20 cellular contexts compared by ENCODE assay signal in the genomic region with DNA sequence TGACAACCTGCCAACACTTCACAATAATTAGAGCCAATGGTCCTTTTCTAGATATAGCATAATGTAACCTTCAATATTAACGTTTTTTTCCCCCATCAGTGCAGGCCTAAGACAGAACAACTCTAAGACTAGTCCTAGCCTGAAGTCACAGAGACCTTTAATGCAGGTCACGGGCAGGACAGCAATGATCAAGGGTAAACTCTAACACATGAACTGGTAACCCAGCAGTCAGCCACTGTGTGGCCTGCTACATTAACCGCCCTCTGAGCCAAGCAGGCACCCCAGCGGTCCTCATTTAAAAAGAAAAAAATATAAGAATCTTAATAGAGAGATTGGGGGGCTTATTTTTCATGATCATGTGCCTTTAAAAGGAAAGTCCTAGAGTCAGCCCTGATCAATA.
"Had no signal": no experiment of that assay in that cellular context is flagged by ENCODE, and none has a peak within 500 bp of the region (broad histone marks: within the 10 kb centered on the region; RNA-seq: fewer than 3 reads in every experiment).

No MANE protein-coding gene starts in this region.

- H3K9ac ChIP-seq: KMS-11 had no signal

- H3K9me3 Mint-ChIP-seq: activated CD8-positive, alpha-beta T cell treated with anti-CD3 and anti-CD28 coated beads for 36 hours; activated naive CD4-positive, alpha-beta T cell treated with anti-CD3 and anti-CD28 coated beads, Interleukin-2, amount 10 ng/mL, durations not matched to agents 7 days and 5 days; activated naive CD8-positive, alpha-beta T cell treated with anti-CD3 and anti-CD28 coated beads for 36 hours; activated T-cell treated with anti-CD3 and anti-CD28 coated beads, Interleukin-2, amount 50 U/mL, for 72 hours; activated T-helper 2 cell treated with anti-CD3 and anti-CD28 coated beads, Interferon-gamma antibody, Interleukin-2, Interleukin-4, amounts not matched to agents 10 μg/mL and 5 μg/mL and 100 μg/mL, durations not matched to agents 14 hours and 24 hours and 36 hours; T-helper 1 cell treated with Interleukin-12 subunit alpha and Interleukin-12 subunit beta and Interleukin-4 antibody, amounts not matched to agents 30 μg/mL and 1 μg/mL, for 36 hours had no signal

- H3K27ac ChIP-seq: breast epithelium, KMS-11 had no signal

- H3K4me3 Mint-ChIP-seq: activated CD8-positive, alpha-beta T cell treated with anti-CD3 and anti-CD28 coated beads for 36 hours; activated naive CD4-positive, alpha-beta T cell treated with anti-CD3 and anti-CD28 coated beads, Interleukin-2, amount 10 ng/mL, durations not matched to agents 7 days and 5 days; activated naive CD8-positive, alpha-beta T cell treated with anti-CD3 and anti-CD28 coated beads for 36 hours; activated T-cell treated with anti-CD3 and anti-CD28 coated beads, Interleukin-2, amount 50 U/mL, for 72 hours; T-helper 1 cell treated with Interleukin-12 subunit alpha and Interleukin-12 subunit beta and Interleukin-4 antibody, amounts not matched to agents 30 μg/mL and 1 μg/mL, for 36 hours had no signal

- DNase-seq: activated CD4-positive, alpha-beta T cell treated with anti-CD3 and anti-CD28 coated beads for 4 hours; activated CD8-positive, alpha-beta memory T cell treated with anti-CD3 and anti-CD28 coated beads, Interleukin-2, amount 50 U/mL, for 4 hours; activated CD8-positive, alpha-beta T cell treated with anti-CD3 and anti-CD28 coated beads for 36 hours; activated gamma-delta T cell treated with Interleukin-2 at 50 U/mL for 16 hours; activated naive CD4-positive, alpha-beta T cell treated with anti-CD3 and anti-CD28 coated beads, Interleukin-2, amount 10 ng/mL, durations not matched to agents 7 days and 5 days; activated naive CD8-positive, alpha-beta T cell treated with anti-CD3 and anti-CD28 coated beads for 36 hours; activated T-cell treated with anti-CD3 and anti-CD28 coated beads, Interleukin-2, amount 50 U/mL, for 72 hours; anterior cingulate cortex; NCI-H1092; NCI-H1930; NCI-H345; NCI-H510A; NCI-H526 treated with DMSO at 0.1 percent for 48 hours; NCI-H82; SHP77 treated with DMSO at 0.1 percent for 48 hours had no signal

- H3K27ac Mint-ChIP-seq: activated CD8-positive, alpha-beta T cell treated with anti-CD3 and anti-CD28 coated beads for 36 hours; activated naive CD4-positive, alpha-beta T cell treated with anti-CD3 and anti-CD28 coated beads, Interleukin-2, amount 10 ng/mL, durations not matched to agents 7 days and 5 days; activated naive CD8-positive, alpha-beta T cell treated with anti-CD3 and anti-CD28 coated beads for 36 hours; activated T-cell treated with anti-CD3 and anti-CD28 coated beads, Interleukin-2, amount 50 U/mL, for 72 hours; activated T-helper 2 cell treated with anti-CD3 and anti-CD28 coated beads, Interferon-gamma antibody, Interleukin-2, Interleukin-4, amounts not matched to agents 10 μg/mL and 5 μg/mL and 100 μg/mL, durations not matched to agents 14 hours and 24 hours and 36 hours; T-helper 1 cell treated with Interleukin-12 subunit alpha and Interleukin-12 subunit beta and Interleukin-4 antibody, amounts not matched to agents 30 μg/mL and 1 μg/mL, for 36 hours had no signal

- H3K36me3 Mint-ChIP-seq: activated naive CD4-positive, alpha-beta T cell treated with anti-CD3 and anti-CD28 coated beads, Interleukin-2, amount 10 ng/mL, durations not matched to agents 7 days and 5 days; activated naive CD8-positive, alpha-beta T cell treated with anti-CD3 and anti-CD28 coated beads for 36 hours had no signal

- H3K4me1 ChIP-seq: breast epithelium had no signal

- H3K4me3 ChIP-seq: breast epithelium had no signal

- H3K4me2 ChIP-seq: KMS-11 had no signal

- H3K4me1 Mint-ChIP-seq: activated naive CD4-positive, alpha-beta T cell treated with anti-CD3 and anti-CD28 coated beads, Interleukin-2, amount 10 ng/mL, durations not matched to agents 7 days and 5 days; activated naive CD8-positive, alpha-beta T cell treated with anti-CD3 and anti-CD28 coated beads for 36 hours had no signal

- H3K36me3 ChIP-seq: breast epithelium had no signal

- ATAC-seq: activated CD4-positive, CD25-positive, alpha-beta regulatory T cell treated with anti-CD3 and anti-CD28 coated beads, Interleukin-2, amount 50 U/mL, for 24 hours; activated CD8-positive, alpha-beta T cell treated with anti-CD3 and anti-CD28 coated beads for 36 hours; activated T-cell treated with anti-CD3 and anti-CD28 coated beads, Interleukin-2, amount 50 U/mL, for 72 hours had no signal

- H3K27me3 Mint-ChIP-seq: activated CD8-positive, alpha-beta T cell treated with anti-CD3 and anti-CD28 coated beads for 36 hours; activated naive CD4-positive, alpha-beta T cell treated with anti-CD3 and anti-CD28 coated beads, Interleukin-2, amount 10 ng/mL, durations not matched to agents 7 days and 5 days had no signal

- H3K27me3 ChIP-seq: breast epithelium had no signal

- H3K9me3 ChIP-seq: breast epithelium had no signal
